Comparison of ENCODE assay signal across 10 cellular contexts in genomic region chr5:158451203-158451982, GRCh38.
DNase-seq lines count a peak whose midpoint lies in the region; ATAC-seq and TF ChIP-seq lines count a peak whose summit lies in the region.
"Had no signal": no experiment of that assay in that cellular context is flagged by ENCODE, and none has a peak within 500 bp of the region (broad histone marks: within the 10 kb centered on the region; RNA-seq: fewer than 3 reads in every experiment).

No MANE protein-coding gene starts in this region.

- DNase-seq in M059J (ENCODE audit: low read depth) (peak; percentile 62), brain microvascular endothelial cell (peak; percentile 88), left colon (peak in 1 of 2 donors; percentile 38), PC-9 (no peak), NCI-H524 treated with DMSO at 0.1 percent for 48 hours (lab: John Stamatoyannopoulos, UW) (no peak)
- DNase-seq in activated CD8-positive, alpha-beta memory T cell treated with anti-CD3 and anti-CD28 coated beads, Interleukin-2, amount 50 U/mL, for 4 hours = no peak
- DNase-seq: Calu3, NCI-H510A had no signal

- H3K36me3 ChIP-seq in brain microvascular endothelial cell (replicated peaks) = no peaks in the 10 kb centered on the region
- H3K36me3 ChIP-seq in skeletal muscle tissue (ENCODE audit: control insufficient read depth in 3 of 3, insufficient read depth in 3 of 3, low read length in 3 of 3) = no peaks in the 10 kb centered on the region
- no peaks in the 10 kb centered on the region for H3K36me3 ChIP-seq in PC-9 (ENCODE audit: low read depth)

- H3K9me2 ChIP-seq in PC-9 (ENCODE audit: insufficient read depth) = no peaks in the 10 kb centered on the region

- CTCF ChIA-PET in PC-9 (lab: Charles Lee) = no interaction called here

- H2AFZ ChIP-seq in PC-9 = no peak overlapping the region

- no peak overlapping the region for H3K9ac ChIP-seq in skeletal muscle tissue (ENCODE audit: low read depth in 1 of 3, low read length in 3 of 3)

- H3K4me3 ChIP-seq in brain microvascular endothelial cell (ENCODE audit: low read depth, low read length) = no peak overlapping the region
- no peak overlapping the region for H3K4me3 ChIP-seq in skeletal muscle tissue (ENCODE audit: low read length in 3 of 3)
- H3K4me3 ChIP-seq in PC-9 = no peak overlapping the region

- H3K9me3 ChIP-seq in skeletal muscle tissue (ENCODE audit: control insufficient read depth in 3 of 3, low read length in 3 of 3) (no peaks in the 10 kb centered on the region), PC-9 (ENCODE audit: insufficient read depth, low read depth) (no peaks in the 10 kb centered on the region)

- H4K20me1 ChIP-seq in PC-9 (ENCODE audit: insufficient read depth) = no peaks in the 10 kb centered on the region

- BruUV-seq in PC-9 (replicated peaks; lab: Mats Ljungman, UMichigan) = no TSS peak

- POLR2A ChIA-PET in PC-9 (lab: Charles Lee; ENCODE audit: unreplicated experiment) = no interaction called here

- no peaks in the 10 kb centered on the region for H3F3A ChIP-seq in PC-9 (ENCODE audit: insufficient read depth, low read depth)

- H3K79me2 ChIP-seq in PC-9 (ENCODE audit: low read depth) = no peaks in the 10 kb centered on the region

- peaks cover 0 to 11% (median 2%) of the 10 kb centered on the region in 3 donors for H3K4me1 ChIP-seq in skeletal muscle tissue (ENCODE audit: control insufficient read depth in 3 of 3, insufficient read depth in 3 of 3, low read length in 3 of 3)
- H3K4me1 ChIP-seq in PC-9 (replicated peaks; ENCODE audit: insufficient read depth) = no peaks in the 10 kb centered on the region

- H3K27me3 ChIP-seq in brain microvascular endothelial cell (replicated peaks) (no peaks in the 10 kb centered on the region), skeletal muscle tissue (ENCODE audit: control insufficient read depth in 3 of 3, insufficient read depth in 3 of 3, low read length in 3 of 3) (peaks cover 0 to 2% (median 0%) of the 10 kb centered on the region in 3 donors), PC-9 (ENCODE audit: insufficient read depth, low read depth) (peaks cover 22% of the 10 kb centered on the region; the same call in 1 of the 2 replicates)

- no peak for TF ChIP-seq CTCF in brain microvascular endothelial cell (IDR thresholded peaks at IDR 0.05; ENCODE audit: low read depth, low read length, missing control alignments)
- no peak for TF ChIP-seq CTCF in PC-9 (conservative IDR thresholded peaks at IDR 0.05)

- peak overlapping the region; percentile 94 for H3K27ac ChIP-seq in brain microvascular endothelial cell
- peak overlapping the region; percentile 37 for H3K27ac ChIP-seq in skeletal muscle tissue (ENCODE audit: low read depth, low read length)
- H3K27ac ChIP-seq in PC-9 = no peak overlapping the region

- no peak overlapping the region for H3K4me2 ChIP-seq in PC-9

- intact Hi-C loops in left colon (cut with DNase I, micrococcal nuclease) = no loop called here
- intact Hi-C loops in PC-9 (cut with micrococcal nuclease; ENCODE audit: unreplicated experiment) = no loop called here

- ATAC-seq in left colon (peak; percentile 23), HG03439 (IDR thresholded peaks at IDR 0.05; ENCODE audit: unreplicated experiment) (no peak)

- in situ Hi-C loops in brain microvascular endothelial cell (cut with HindIII; ENCODE audit: low pct_ligation_motif_present, low sequenced_read_pairs) = no loop called here

Comparison
In these comparisons a context has a peak if more than half of its experiments do, and no peak if none do; other contexts are left out.
1. DNase-seq: peak in M059J (single experiment) and brain microvascular endothelial cell (single experiment); none in PC-9 (0 of 2), activated CD8-positive, alpha-beta memory T cell treated with anti-CD3 and anti-CD28 coated beads, Interleukin-2, amount 50 U/mL, for 4 hours (single experiment) and NCI-H524 treated with DMSO at 0.1 percent for 48 hours (single experiment).